Comparison of ENCODE assay signal across 8 cellular contexts in genomic region chr6:9540534-9541126, GRCh38.
DNase-seq lines count a peak whose midpoint lies in the region; ATAC-seq, FAIRE-seq and TF ChIP-seq lines count a peak whose summit lies in the region.

No MANE protein-coding gene starts in this region.

- POLR2A ChIA-PET in K562 (lab: Yijun Ruan, JAX), result no interaction called here

- H3K9me3 ChIP-seq in H9 (ENCODE audit: control insufficient read depth, low read depth, low read length) (no peaks in the 10 kb centered on the region), K562 (replicated peaks; ENCODE audit: control insufficient read depth, insufficient read depth, low read depth, low read length) (no peaks in the 10 kb centered on the region), lower lobe of right lung (no peaks in the 10 kb centered on the region)

- H3K27me3 Mint-ChIP-seq in H9 (ENCODE audit: low read depth), result no peaks in the 10 kb centered on the region

- H4K20me1 ChIP-seq in H9 (ENCODE audit: control insufficient read depth, insufficient read depth, insufficient read length), result no peaks in the 10 kb centered on the region
- H4K20me1 ChIP-seq in K562 (replicated peaks; ENCODE audit: control insufficient read depth, insufficient read depth, low read length), result no peaks in the 10 kb centered on the region

- H2BK12ac ChIP-seq in H9 (ENCODE audit: insufficient read length, low read depth, low read length), result no peak overlapping the region

- in situ Hi-C loops in K562 (cut with MboI), result loop anchor here (10.0 kb wide), 1 partner anchor 894 kb away; no protein-coding TSS in a partner anchor

- ATAC-seq in K562 (peak; percentile 49; the same call in 2 of the 3 replicates), lower lobe of right lung (peak in 1 of 2 donors; percentile 44)

- H2BK15ac ChIP-seq in H9 (ENCODE audit: low read depth, low read length), result no peak overlapping the region

- no peaks in the 10 kb centered on the region for H3K23me2 ChIP-seq in H9 (ENCODE audit: insufficient read length, low read depth, low read length, poor library complexity, severe bottlenecking)

- H3K4me2 ChIP-seq in H9 (ENCODE audit: insufficient read depth, insufficient read length, low read length), result no peak overlapping the region
- H3K4me2 ChIP-seq in K562 (ENCODE audit: insufficient read depth, low read length), result no peak overlapping the region

- no peak overlapping the region for H4K8ac ChIP-seq in H9 (replicated peaks; ENCODE audit: insufficient read length, low read depth, low read length)

- no peak overlapping the region for H2AK5ac ChIP-seq in H9 (ENCODE audit: insufficient read length, low read length)

- H3K27ac ChIP-seq in H9 (ENCODE audit: insufficient read length, low read depth, low read length), result no peak overlapping the region
- H3K27ac ChIP-seq in K562 (ENCODE audit: extremely low read depth, low read depth, low read length), result no peak overlapping the region
- H3K27ac ChIP-seq in lower lobe of right lung, result no peak overlapping the region

- intact Hi-C loops in K562 (cut with micrococcal nuclease) (loop anchor here (2.0 kb wide), 1 partner anchor 888 kb away; no protein-coding TSS in a partner anchor), lower lobe of right lung (cut with DNase I) (no loop called here), posterior vena cava (cut with DNase I) (no loop called here)

- H3K14ac ChIP-seq in H9 (ENCODE audit: insufficient read depth, low read length), result no peak overlapping the region

- H3K36me3 Mint-ChIP-seq in H9 (ENCODE audit: insufficient read depth in 1 of 3, low read depth in 3 of 3), result no peaks in the 10 kb centered on the region

- no peaks in the 10 kb centered on the region for H3K4me1 ChIP-seq in H9 (ENCODE audit: insufficient read depth, low read length)
- no peaks in the 10 kb centered on the region for H3K4me1 ChIP-seq in K562 (replicated peaks in 1 of 2; ENCODE audit: control insufficient read depth in 2 of 2, insufficient read depth in 2 of 2, low read length in 2 of 2)
- H3K4me1 ChIP-seq in lower lobe of right lung, result no peaks in the 10 kb centered on the region

- TF ChIP-seq EP300 in K562 (IDR thresholded peaks at IDR 0.05; ENCODE audit: low read length), result no peak

- H4K91ac ChIP-seq in H9 (ENCODE audit: insufficient read length, low read depth, low read length), result no peak overlapping the region

- DNase-seq in SHP77 (lab: John Stamatoyannopoulos, UW) (peak; percentile 39 to 46), SHP77 treated with DMSO at 0.1 percent for 48 hours (lab: John Stamatoyannopoulos, UW) (no peak), H9 (no peak), NCI-H2107 (lab: John Stamatoyannopoulos, UW) (peak; percentile 2), K562 (ENCODE audit: extremely low read depth in 1 of 4, low spot score in 3 of 4) (peak; percentile 35 to 49 (median 43)), lower lobe of right lung (no peak), posterior vena cava (ENCODE audit: low spot score) (no peak), cerebellar nuclear complex (lab: John Stamatoyannopoulos, UW) (no peak)

- H3K36me3 ChIP-seq in K562 (ENCODE audit: control insufficient read depth, insufficient read depth, low read length), result no peaks in the 10 kb centered on the region
- no peaks in the 10 kb centered on the region for H3K36me3 ChIP-seq in lower lobe of right lung

- H3T11ph ChIP-seq in H9 (ENCODE audit: low read length), result no peak overlapping the region

- CTCF ChIA-PET in K562 (lab: Yijun Ruan, JAX; ENCODE audit: low intra/inter-chr PET ratio), result no interaction called here

- no peak overlapping the region for H3K4me3 Mint-ChIP-seq in H9

- no TSS peak for BruUV-seq in K562 (replicated peaks; lab: Mats Ljungman, UMichigan)

- H3K4ac ChIP-seq in H9 (ENCODE audit: low read depth, low read length), result no peak overlapping the region

- H3K9ac ChIP-seq in H9 (ENCODE audit: extremely low read depth, insufficient read length, low read length), result no peak overlapping the region
- no peak overlapping the region for H3K9ac ChIP-seq in K562 (ENCODE audit: insufficient read depth in 1 of 2, low read depth in 2 of 2, low read length in 2 of 2)

- H4K5ac ChIP-seq in H9 (ENCODE audit: insufficient read length, low read depth, low read length), result no peak overlapping the region

- H3K56ac ChIP-seq in H9 (ENCODE audit: insufficient read length, low read depth, low read length), result no peak overlapping the region

- H3K18ac ChIP-seq in H9 (ENCODE audit: insufficient read length, low read depth, low read length), result no peak overlapping the region

- H3K27me3 ChIP-seq in H9 (ENCODE audit: insufficient read depth, low read length) (no peaks in the 10 kb centered on the region), K562 (ENCODE audit: control insufficient read depth in 2 of 2, insufficient read depth in 2 of 2, low read length in 2 of 2) (no peaks in the 10 kb centered on the region), lower lobe of right lung (ENCODE audit: low read depth) (no peaks in the 10 kb centered on the region)

- no peak overlapping the region for H3K23ac ChIP-seq in H9 (ENCODE audit: insufficient read length, low read depth, low read length)

- no peaks in the 10 kb centered on the region for H3K79me1 ChIP-seq in H9 (ENCODE audit: insufficient read depth, low read depth, low read length, poor library complexity, severe bottlenecking)

- FAIRE-seq in K562 (lab: Jason Lieb, UNC), result no peak

- H2BK120ac ChIP-seq in H9 (ENCODE audit: low read depth, low read length, poor library complexity, severe bottlenecking), result no peak overlapping the region

- H3K9me1 ChIP-seq in K562 (ENCODE audit: control insufficient read depth, insufficient read depth, low read length), result no peaks in the 10 kb centered on the region

- TF ChIP-seq RAD21 in K562 (CRISPR knock-in tag; conservative IDR thresholded peaks at IDR 0.05 in 1 of 2, IDR thresholded peaks at IDR 0.05 in 1 of 2), result peak; percentile 50 to 59

- H3K79me2 ChIP-seq in H9 (ENCODE audit: insufficient read depth, low read length) (no peaks in the 10 kb centered on the region), K562 (ENCODE audit: control insufficient read depth, insufficient read depth, low read length) (no peaks in the 10 kb centered on the region)

- no peaks in the 10 kb centered on the region for H3K9me3 Mint-ChIP-seq in H9

- TF ChIP-seq POLR2A in K562 (conservative IDR thresholded peaks at IDR 0.05), result no peak

- H3K27ac Mint-ChIP-seq in H9, result no peak overlapping the region

- no peak overlapping the region for H2BK20ac ChIP-seq in H9 (ENCODE audit: low read depth, low read length, poor library complexity, severe bottlenecking)

- peaks cover 0 to 1% of the 10 kb centered on the region in 2 experiments; a peak in 1 of 4 replicates for H3K4me1 Mint-ChIP-seq in H9

- WGBS in H9 (ENCODE audit: extremely low coverage, insufficient read length, low lambda C conversion rate), result no CpG with 5 or more reads among the region's 2 CpGs
- 4% methylated on average over 2 of the region's 2 CpGs for WGBS in K562 (ENCODE audit: insufficient coverage, low coverage, missing lambda C conversion rate)

- TF ChIP-seq CTCF in H9 (conservative IDR thresholded peaks at IDR 0.05) (peak; percentile 89), K562 (IDR thresholded peaks at IDR 0.05 in 2 of 3, conservative IDR thresholded peaks at IDR 0.05 in 1 of 3; ENCODE audit: insufficient read depth in 2 of 3, low read depth in 1 of 3, low read length in 3 of 3) (peak in 2 of 3 experiments; percentile 46 to 57; a peak in 4 of 6 replicates), lower lobe of right lung (IDR thresholded peaks at IDR 0.05) (peak; percentile 69)

- no peak overlapping the region for H3K4me3 ChIP-seq in K562
- no peak overlapping the region for H3K4me3 ChIP-seq in lower lobe of right lung

- H2BK5ac ChIP-seq in H9 (ENCODE audit: insufficient read length, low read length), result no peak overlapping the region

- no peak overlapping the region for H2AFZ ChIP-seq in H9 (ENCODE audit: low read length)
- no peak overlapping the region for H2AFZ ChIP-seq in K562 (ENCODE audit: low read depth, low read length)

TF ChIP-seq in K562, 482 proteins besides CTCF, POLR2A, EP300 and RAD21 (continues in another document):
- TF ChIP-seq, protein P1, sequence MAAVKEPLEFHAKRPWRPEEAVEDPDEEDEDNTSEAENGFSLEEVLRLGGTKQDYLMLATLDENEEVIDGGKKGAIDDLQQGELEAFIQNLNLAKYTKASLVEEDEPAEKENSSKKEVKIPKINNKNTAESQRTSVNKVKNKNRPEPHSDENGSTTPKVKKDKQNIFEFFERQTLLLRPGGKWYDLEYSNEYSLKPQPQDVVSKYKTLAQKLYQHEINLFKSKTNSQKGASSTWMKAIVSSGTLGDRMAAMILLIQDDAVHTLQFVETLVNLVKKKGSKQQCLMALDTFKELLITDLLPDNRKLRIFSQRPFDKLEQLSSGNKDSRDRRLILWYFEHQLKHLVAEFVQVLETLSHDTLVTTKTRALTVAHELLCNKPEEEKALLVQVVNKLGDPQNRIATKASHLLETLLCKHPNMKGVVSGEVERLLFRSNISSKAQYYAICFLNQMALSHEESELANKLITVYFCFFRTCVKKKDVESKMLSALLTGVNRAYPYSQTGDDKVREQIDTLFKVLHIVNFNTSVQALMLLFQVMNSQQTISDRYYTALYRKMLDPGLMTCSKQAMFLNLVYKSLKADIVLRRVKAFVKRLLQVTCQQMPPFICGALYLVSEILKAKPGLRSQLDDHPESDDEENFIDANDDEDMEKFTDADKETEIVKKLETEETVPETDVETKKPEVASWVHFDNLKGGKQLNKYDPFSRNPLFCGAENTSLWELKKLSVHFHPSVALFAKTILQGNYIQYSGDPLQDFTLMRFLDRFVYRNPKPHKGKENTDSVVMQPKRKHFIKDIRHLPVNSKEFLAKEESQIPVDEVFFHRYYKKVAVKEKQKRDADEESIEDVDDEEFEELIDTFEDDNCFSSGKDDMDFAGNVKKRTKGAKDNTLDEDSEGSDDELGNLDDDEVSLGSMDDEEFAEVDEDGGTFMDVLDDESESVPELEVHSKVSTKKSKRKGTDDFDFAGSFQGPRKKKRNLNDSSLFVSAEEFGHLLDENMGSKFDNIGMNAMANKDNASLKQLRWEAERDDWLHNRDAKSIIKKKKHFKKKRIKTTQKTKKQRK (IDR thresholded peaks at IDR 0.05; ENCODE audit: borderline replicate concordance, low read depth, low read length), result no peak
- no peak for TF ChIP-seq SMAD1 (IDR thresholded peaks at IDR 0.05; ENCODE audit: low read depth, low read length, partially characterized antibody)
- 0 out of 2 replicates have a peak, but pooled peaks have one; percentile 14 for TF ChIP-seq MAFG (tag; conservative IDR thresholded peaks at IDR 0.05)
- TF ChIP-seq HMG20A (CRISPR knock-in tag; conservative IDR thresholded peaks at IDR 0.05), result no peak
- no peak for TF ChIP-seq XRCC4 (IDR thresholded peaks at IDR 0.05; ENCODE audit: extremely low read depth, insufficient read depth, insufficient read length)
- TF ChIP-seq TCF7 (IDR thresholded peaks at IDR 0.05; ENCODE audit: borderline replicate concordance), result no peak
- no peak for TF ChIP-seq HNRNPLL (IDR thresholded peaks at IDR 0.05; ENCODE audit: low read depth, low read length, poor library complexity, severe bottlenecking)
- no peak for TF ChIP-seq PTBP1 (IDR thresholded peaks at IDR 0.05; ENCODE audit: low read depth, low read length)
- TF ChIP-seq BDP1 (IDR thresholded peaks at IDR 0.05; ENCODE audit: insufficient read depth, insufficient read length), result no peak
- TF ChIP-seq ZNF253 (CRISPR knock-in tag; conservative IDR thresholded peaks at IDR 0.05), result no peak
- TF ChIP-seq PHF20 (IDR thresholded peaks at IDR 0.05; ENCODE audit: partially characterized antibody), result no peak

Comparison
In these comparisons a context has a peak if more than half of its experiments do, and no peak if none do; other contexts are left out.
1. DNase-seq: peak in SHP77 (2 of 2), NCI-H2107 (single experiment) and K562 (4 of 4); none in SHP77 treated with DMSO at 0.1 percent for 48 hours (single experiment), H9 (single experiment), lower lobe of right lung (single experiment), posterior vena cava (single experiment) and cerebellar nuclear complex (0 of 2).
2. Peak in every context shown above with its lines, with median percentiles within 50 percentile points of each other: CTCF ChIP-seq.